7 cellular contexts compared by ENCODE assay signal in genomic region chr16:88265286-88265938, GRCh38.
A peak's percentile ranks its signal among the peaks of the same experiment; 100 is the strongest.
DNase-seq lines count a peak whose midpoint lies in the region; ATAC-seq and TF ChIP-seq lines count a peak whose summit lies in the region.
"Not testable (repeated sequence)": the region's sequence is repeated elsewhere in the genome, so short reads cannot be mapped to it uniquely, and the experiment has no call there.

No MANE protein-coding gene starts in this region.

- H3K27ac Mint-ChIP-seq in Calu3 (ENCODE audit: unreplicated experiment): peak overlapping the region; percentile 68

- ATAC-seq in GM21576 (IDR thresholded peaks at IDR 0.05; ENCODE audit: unreplicated experiment) (peak; percentile 26), HG03159 (IDR thresholded peaks at IDR 0.05; ENCODE audit: unreplicated experiment) (peak; percentile 28), foreskin keratinocyte (peak; percentile 30)

- BruUV-seq in Calu3 (replicated peaks; lab: Mats Ljungman, UMichigan): not testable (repeated sequence)

- CTCF ChIA-PET in Calu3 (lab: Charles Lee): not testable (repeated sequence)

- H3K4me1 Mint-ChIP-seq in Calu3 (ENCODE audit: low read depth, unreplicated experiment): peaks cover 17% of the 10 kb centered on the region

- peak overlapping the region; percentile 69 for H3K4me3 Mint-ChIP-seq in Calu3 (ENCODE audit: low read depth, unreplicated experiment)

- not testable (repeated sequence) for H3K27me3 Mint-ChIP-seq in Calu3 (ENCODE audit: unreplicated experiment)

- not testable (repeated sequence) for H3K9me3 Mint-ChIP-seq in Calu3 (ENCODE audit: low read depth, unreplicated experiment)

- not testable (repeated sequence) for DNase-seq in Calu3, foreskin keratinocyte
- DNase-seq in activated CD4-positive, alpha-beta T cell treated with anti-CD3 and anti-CD28 coated beads, Interleukin-2, amount 50 U/mL, for 1 hour: peak; percentile 24
- DNase-seq in activated naive CD4-positive, alpha-beta T cell treated with Interleukin-2 at 50 U/mL for 16 hours: peak; percentile 52
- peak; percentile 16 for DNase-seq in stimulated activated CD4-positive, alpha-beta T cell treated with anti-CD3 and anti-CD28 coated beads, Interleukin-15, amount 100 ng/mL, for 24 hours

- H3K36me3 Mint-ChIP-seq in Calu3 (ENCODE audit: insufficient read depth, unreplicated experiment): peaks cover 27% of the 10 kb centered on the region

- peaks cover 12% of the 10 kb centered on the region for H3K27me3 ChIP-seq in foreskin keratinocyte

- not testable (repeated sequence) for H3K4me1 ChIP-seq in foreskin keratinocyte

- intact Hi-C loops in Calu3 (cut with micrococcal nuclease; ENCODE audit: unreplicated experiment): not testable (repeated sequence)

- H3K27ac ChIP-seq in foreskin keratinocyte: peak overlapping the region; percentile 95

- not testable (repeated sequence) for TF ChIP-seq CTCF in Calu3 (IDR thresholded peaks at IDR 0.05; ENCODE audit: unreplicated experiment); foreskin keratinocyte (conservative IDR thresholded peaks at IDR 0.05)
